Comparison of ENCODE assay signal across 12 cellular contexts in the genomic region with DNA sequence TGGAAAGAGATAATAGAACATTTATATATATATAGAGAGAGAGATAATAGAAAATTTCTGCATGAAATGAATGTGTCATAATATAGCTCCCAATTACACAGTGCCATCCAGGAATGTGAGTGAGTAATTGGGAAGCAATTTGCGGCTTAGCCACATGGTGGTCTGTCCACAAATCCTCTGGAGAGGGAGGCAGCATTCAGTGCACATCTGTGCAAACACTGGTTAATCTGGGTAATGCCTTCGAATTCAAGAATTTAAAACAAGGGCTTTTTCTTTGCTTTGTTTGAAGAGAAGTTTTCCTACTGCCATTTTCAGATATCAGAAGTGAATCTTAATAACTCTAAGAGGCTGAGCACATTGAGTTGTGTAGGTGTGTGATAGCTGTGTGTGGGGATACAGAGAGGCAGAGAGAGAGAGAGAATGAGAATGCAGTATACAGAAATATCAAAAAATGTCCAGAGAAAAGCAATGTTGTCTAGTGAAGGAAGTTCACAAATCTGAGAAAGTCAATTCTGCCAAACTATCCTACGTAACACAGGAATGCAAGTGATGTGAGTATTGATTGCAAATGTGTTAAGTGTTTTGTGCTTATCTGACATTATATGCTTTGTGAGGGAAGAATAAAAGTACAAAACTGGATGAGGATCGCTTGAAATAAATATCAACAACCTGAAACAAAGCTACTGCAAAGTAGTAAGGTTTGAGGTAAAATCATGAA.
DNase-seq lines count a peak whose midpoint lies in the region; ATAC-seq and TF ChIP-seq lines count a peak whose summit lies in the region.
"Had no signal": no experiment of that assay in that cellular context is flagged by ENCODE, and none has a peak within 500 bp of the region (broad histone marks: within the 10 kb centered on the region; RNA-seq: fewer than 3 reads in every experiment).

No MANE protein-coding gene starts in this region.

- peak overlapping the region; percentile 48 for H2AK5ac ChIP-seq in mesenchymal stem cell (ENCODE audit: low read length, severe bottlenecking)

- peaks cover 2% of the 10 kb centered on the region for H3K79me1 ChIP-seq in mesenchymal stem cell (replicated peaks; ENCODE audit: low read length, poor library complexity, severe bottlenecking)

- H3K18ac ChIP-seq in mesenchymal stem cell (ENCODE audit: low read depth in 1 of 2, low read length in 2 of 2) = peak overlapping the region; percentile 24 to 43

- H3K4me2 ChIP-seq in mesenchymal stem cell (ENCODE audit: low read length, poor library complexity, severe bottlenecking) = peak overlapping the region; percentile 34

- no peak overlapping the region for H4K91ac ChIP-seq in mesenchymal stem cell (ENCODE audit: low read length)

- H2AFZ ChIP-seq in mesenchymal stem cell (ENCODE audit: low read depth, low read length) = no peak overlapping the region

- intact Hi-C loops in sigmoid colon (cut with DNase I) = no loop called here

- H3K27ac ChIP-seq in brain microvascular endothelial cell = peak overlapping the region; percentile 83
- H3K27ac ChIP-seq in mesenchymal stem cell (ENCODE audit: low read length, poor library complexity, severe bottlenecking) = peak overlapping the region; percentile 99
- no peak overlapping the region for H3K27ac ChIP-seq in suprapubic skin
- no peak overlapping the region for H3K27ac ChIP-seq in sigmoid colon
- H3K27ac ChIP-seq: left lung had no signal

- TF ChIP-seq EP300 in suprapubic skin (IDR thresholded peaks at IDR 0.05) (no peak), sigmoid colon (IDR thresholded peaks at IDR 0.05) (no peak)

- DNase-seq in COLO829 (ENCODE audit: low spot score) (peak; percentile 11), LHCN-M2 (ENCODE audit: low read depth) (peak; percentile 97), brain microvascular endothelial cell (peak; percentile 90), mesenchymal stem cell (peak; percentile 85), suprapubic skin (ENCODE audit: low spot score in 2 of 2) (no peak), NAMALWA (ENCODE audit: low spot score) (no peak), sigmoid colon (no peak)
- DNase-seq: activated B cell treated with CpG ODN at 0.5 μM for 24 hours, left lung, NCI-H1048, OCI-M1 had no signal

- no peaks in the 10 kb centered on the region for H3K9me3 ChIP-seq in mesenchymal stem cell (ENCODE audit: control insufficient read depth, low read length)
- no peaks in the 10 kb centered on the region for H3K9me3 ChIP-seq in suprapubic skin
- no peaks in the 10 kb centered on the region for H3K9me3 ChIP-seq in sigmoid colon
- H3K9me3 ChIP-seq: left lung had no signal

- H3K36me3 ChIP-seq in brain microvascular endothelial cell (replicated peaks) = no peaks in the 10 kb centered on the region
- no peaks in the 10 kb centered on the region for H3K36me3 ChIP-seq in mesenchymal stem cell (ENCODE audit: control insufficient read depth in 1 of 2, insufficient read depth in 2 of 2, low read depth in 1 of 2, low read length in 2 of 2)
- no peaks in the 10 kb centered on the region for H3K36me3 ChIP-seq in suprapubic skin
- H3K36me3 ChIP-seq in sigmoid colon = no peaks in the 10 kb centered on the region
- H3K36me3 ChIP-seq: left lung had no signal

- 5% methylated on average over 3 of the region's 4 CpGs for WGBS in mesenchymal stem cell
- WGBS in suprapubic skin = 66% methylated on average over 4 of the region's 4 CpGs
- 78 to 86% methylated on average over 4 of the region's 4 CpGs for WGBS in sigmoid colon, 2 donors

- peak overlapping the region; percentile 4 for H3K9ac ChIP-seq in mesenchymal stem cell (ENCODE audit: low read length)

- in situ Hi-C loops in brain microvascular endothelial cell (cut with HindIII; ENCODE audit: low pct_ligation_motif_present, low sequenced_read_pairs) = no loop called here

- no peak overlapping the region for H3K4me3 ChIP-seq in brain microvascular endothelial cell (ENCODE audit: low read depth, low read length)
- H3K4me3 ChIP-seq in mesenchymal stem cell (ENCODE audit: insufficient read depth in 1 of 2, low read depth in 1 of 2, low read length in 2 of 2) = no peak overlapping the region
- H3K4me3 ChIP-seq in suprapubic skin = no peak overlapping the region
- H3K4me3 ChIP-seq in sigmoid colon = no peak overlapping the region
- H3K4me3 ChIP-seq: left lung had no signal

- H2BK15ac ChIP-seq in mesenchymal stem cell (ENCODE audit: low read depth, poor library complexity, severe bottlenecking) = no peak overlapping the region

- TF ChIP-seq CTCF in brain microvascular endothelial cell (IDR thresholded peaks at IDR 0.05; ENCODE audit: low read depth, low read length, missing control alignments) (peak; percentile 11), suprapubic skin (IDR thresholded peaks at IDR 0.05) (no peak), sigmoid colon (IDR thresholded peaks at IDR 0.05) (no peak)

- H3K14ac ChIP-seq in mesenchymal stem cell (ENCODE audit: low read length in 2 of 2) = no peak overlapping the region

- no peak for TF ChIP-seq POLR2A in suprapubic skin (IDR thresholded peaks at IDR 0.05)
- TF ChIP-seq POLR2A in sigmoid colon (IDR thresholded peaks at IDR 0.05) = no peak

- no peak overlapping the region for H3K4ac ChIP-seq in mesenchymal stem cell (ENCODE audit: low read depth in 1 of 2, low read length in 2 of 2)

- no peak overlapping the region for H4K8ac ChIP-seq in mesenchymal stem cell (ENCODE audit: low read length)

- H2BK120ac ChIP-seq in mesenchymal stem cell (ENCODE audit: low read depth, low read length) = no peak overlapping the region

- H3K27me3 ChIP-seq in brain microvascular endothelial cell (replicated peaks) = no peaks in the 10 kb centered on the region
- no peaks in the 10 kb centered on the region for H3K27me3 ChIP-seq in mesenchymal stem cell (ENCODE audit: control insufficient read depth in 1 of 2, insufficient read depth in 1 of 2, low read length in 2 of 2)
- no peaks in the 10 kb centered on the region for H3K27me3 ChIP-seq in suprapubic skin
- H3K27me3 ChIP-seq in sigmoid colon = no peaks in the 10 kb centered on the region
- H3K27me3 ChIP-seq: left lung had no signal

- H2BK5ac ChIP-seq in mesenchymal stem cell (ENCODE audit: low read depth, low read length, poor library complexity, severe bottlenecking) = peak overlapping the region; percentile 79

- H3K4me1 ChIP-seq in mesenchymal stem cell (ENCODE audit: control insufficient read depth, insufficient read depth, low read depth, low read length) (no peaks in the 10 kb centered on the region), suprapubic skin (no peaks in the 10 kb centered on the region), sigmoid colon (no peaks in the 10 kb centered on the region)
- H3K4me1 ChIP-seq: left lung had no signal

- no peak for ATAC-seq in GM19035 (IDR thresholded peaks at IDR 0.05; ENCODE audit: unreplicated experiment)
- ATAC-seq: left lung had no signal

- no peak overlapping the region for H3K23ac ChIP-seq in mesenchymal stem cell (ENCODE audit: low read length in 2 of 2)

- H2BK12ac ChIP-seq in mesenchymal stem cell (ENCODE audit: low read length in 2 of 2) = no peak overlapping the region

Comparison
In these comparisons a context has a peak if more than half of its experiments do, and no peak if none do; other contexts are left out.
1. DNase-seq: peak in COLO829 (single experiment), LHCN-M2 (single experiment), brain microvascular endothelial cell (single experiment) and mesenchymal stem cell (single experiment); none in suprapubic skin (0 of 2), NAMALWA (single experiment) and sigmoid colon (single experiment).
2. H3K27ac ChIP-seq: peak in brain microvascular endothelial cell (single experiment) and mesenchymal stem cell (single experiment); none in suprapubic skin (single experiment) and sigmoid colon (0 of 4).